ENCODE assay signal across 8 cellular contexts in genomic region chr2:62456721-62457539, GRCh38.
A peak's percentile ranks its signal among the peaks of the same experiment; 100 is the strongest.
DNase-seq lines count a peak whose midpoint lies in the region; ATAC-seq and TF ChIP-seq lines count a peak whose summit lies in the region.

No MANE protein-coding gene starts in this region.

- H4K20me1 ChIP-seq in OCI-LY1 (ENCODE audit: insufficient read depth, low read length) = no peaks in the 10 kb centered on the region

- H3K4me1 Mint-ChIP-seq in activated T-cell treated with anti-CD3 and anti-CD28 coated beads, Interleukin-2, amount 50 U/mL, for 24 hours (ENCODE audit: low read depth) = peaks cover 4% of the 10 kb centered on the region

- ATAC-seq in GM19438 (IDR thresholded peaks at IDR 0.05; ENCODE audit: low read depth, unreplicated experiment) = peak; percentile 94
- ATAC-seq in HG03521 (IDR thresholded peaks at IDR 0.05; ENCODE audit: unreplicated experiment) = peak; percentile 87

- H3K9me2 ChIP-seq in OCI-LY1 (ENCODE audit: low read depth, low read length) = no peaks in the 10 kb centered on the region

- H3K9me3 Mint-ChIP-seq in activated T-cell treated with anti-CD3 and anti-CD28 coated beads, Interleukin-2, amount 50 U/mL, for 24 hours = no peaks in the 10 kb centered on the region

- H3K36me3 ChIP-seq in OCI-LY1 (ENCODE audit: insufficient read depth, low read length) (no peaks in the 10 kb centered on the region), mucosa of stomach (ENCODE audit: control insufficient read depth, insufficient read depth, low read length) (no peaks in the 10 kb centered on the region)

- peaks cover 13% of the 10 kb centered on the region for H3K27me3 Mint-ChIP-seq in activated T-cell treated with anti-CD3 and anti-CD28 coated beads, Interleukin-2, amount 50 U/mL, for 24 hours

- H3K4me3 Mint-ChIP-seq in activated T-cell treated with anti-CD3 and anti-CD28 coated beads, Interleukin-2, amount 50 U/mL, for 24 hours = peak overlapping the region; percentile 48

- H3K27ac Mint-ChIP-seq in activated T-cell treated with anti-CD3 and anti-CD28 coated beads, Interleukin-2, amount 50 U/mL, for 24 hours = no peak overlapping the region

- H3K4me1 ChIP-seq in OCI-LY1 (ENCODE audit: insufficient read depth, low read length, severe bottlenecking) (peaks cover 10% of the 10 kb centered on the region), mucosa of stomach (ENCODE audit: control insufficient read depth, insufficient read depth, low read length) (peaks cover 7% of the 10 kb centered on the region)

- peak overlapping the region; percentile 21; the same call in 1 of the 2 replicates for H3K9ac ChIP-seq in OCI-LY1 (ENCODE audit: low read length)
- peak overlapping the region; percentile 73 for H3K9ac ChIP-seq in mucosa of stomach (ENCODE audit: low read length)

- peak overlapping the region; percentile 72 for H3K4me2 ChIP-seq in OCI-LY1 (ENCODE audit: low read length)

- H2AFZ ChIP-seq in OCI-LY1 (ENCODE audit: low read length) = no peak overlapping the region

- H3K36me3 Mint-ChIP-seq in activated T-cell treated with anti-CD3 and anti-CD28 coated beads, Interleukin-2, amount 50 U/mL, for 24 hours (ENCODE audit: low read depth) = no peaks in the 10 kb centered on the region

- H3K79me2 ChIP-seq in OCI-LY1 (ENCODE audit: insufficient read depth, low read length) = no peaks in the 10 kb centered on the region

- H3K27me3 ChIP-seq in OCI-LY1 (ENCODE audit: insufficient read depth, low read length) (no peaks in the 10 kb centered on the region), mucosa of stomach (ENCODE audit: control insufficient read depth, insufficient read depth, low read length) (peaks cover 7% of the 10 kb centered on the region)

- no peak overlapping the region for H3K27ac ChIP-seq in OCI-LY1 (ENCODE audit: low read depth, low read length, poor library complexity, severe bottlenecking)

- peak; percentile 72 for DNase-seq in COLO829 (ENCODE audit: low spot score)
- DNase-seq in activated T-cell treated with anti-CD3 and anti-CD28 coated beads, Interleukin-2, amount 50 U/mL, for 24 hours = peak; percentile 87
- peak; percentile 54 to 72 for DNase-seq in erythroblast (lab: John Stamatoyannopoulos, UW)
- peak; percentile 25 to 38 for DNase-seq in stimulated activated CD8-positive, alpha-beta memory T cell treated with anti-CD3 and anti-CD28 coated beads, Interleukin-7, amount 100 ng/mL, for 1 hour (ENCODE audit: low read depth in 2 of 2)

- TF ChIP-seq CTCF in OCI-LY1 (IDR thresholded peaks at IDR 0.05; ENCODE audit: low read length) = peak; percentile 86

- peak overlapping the region; percentile 55 for H3K4me3 ChIP-seq in OCI-LY1 (ENCODE audit: low read depth, low read length, poor library complexity, severe bottlenecking)
- H3K4me3 ChIP-seq in mucosa of stomach (ENCODE audit: low read length) = peak overlapping the region; percentile 77

- H3F3A ChIP-seq in OCI-LY1 (ENCODE audit: insufficient read depth, low read length) = no peaks in the 10 kb centered on the region

- no peak for TF ChIP-seq POLR2A in erythroblast (IDR thresholded peaks at IDR 0.05; ENCODE audit: low read length)

- no peaks in the 10 kb centered on the region for H3K9me3 ChIP-seq in OCI-LY1 (ENCODE audit: low read length)
- H3K9me3 ChIP-seq in mucosa of stomach (ENCODE audit: control insufficient read depth, low read length) = no peaks in the 10 kb centered on the region

Comparison
In these comparisons a context has a peak if more than half of its experiments do, and no peak if none do; other contexts are left out.
1. DNase-seq: peak in every context shown above with its lines; median percentile 87 in activated T-cell treated with anti-CD3 and anti-CD28 coated beads, Interleukin-2, amount 50 U/mL, for 24 hours; 72 in COLO829; 63 in erythroblast; 32 in stimulated activated CD8-positive, alpha-beta memory T cell treated with anti-CD3 and anti-CD28 coated beads, Interleukin-7, amount 100 ng/mL, for 1 hour.